In the genomic region with DNA sequence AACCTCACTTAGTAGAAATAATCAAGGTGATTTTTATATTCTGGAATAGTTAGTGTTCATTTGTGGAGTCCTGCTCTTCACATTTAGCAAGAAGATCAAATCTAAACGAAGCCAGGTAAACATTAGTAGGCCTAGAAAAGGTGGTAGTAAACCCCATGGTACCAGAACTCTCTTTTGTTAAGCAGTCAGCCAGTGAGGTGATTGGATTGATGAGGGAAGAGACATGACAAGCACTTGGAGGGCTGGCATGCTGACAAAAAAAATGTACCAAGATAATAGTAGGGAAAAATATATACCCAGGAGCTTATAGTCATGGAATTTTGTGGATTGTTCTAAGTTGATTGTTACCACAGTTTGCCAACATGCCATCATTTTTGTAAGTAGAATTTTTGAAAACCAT, we compare ENCODE assay signal across 16 cellular contexts.
DNase-seq lines count a peak whose midpoint lies in the region; ATAC-seq and TF ChIP-seq lines count a peak whose summit lies in the region.
"Had no signal": no experiment of that assay in that cellular context is flagged by ENCODE, and none has a peak within 500 bp of the region (broad histone marks: within the 10 kb centered on the region; RNA-seq: fewer than 3 reads in every experiment).

No MANE protein-coding gene starts in this region.

- H3K4me3 ChIP-seq in PC-9, result no peak overlapping the region
- H3K4me3 ChIP-seq: ascending aorta, K562, tibial artery had no signal

- POLR2A ChIA-PET in PC-9 (lab: Charles Lee; ENCODE audit: unreplicated experiment), result no interaction called here
- POLR2A ChIA-PET in CD4-positive, alpha-beta T cell (lab: Charles Lee), result no interaction called here

- H2AFZ ChIP-seq in PC-9, result 0 out of 2 replicates have a peak overlapping the region, but pooled peaks have one; percentile 15

- H3K27ac ChIP-seq in PC-9, result no peak overlapping the region
- H3K27ac ChIP-seq in caudate nucleus (ENCODE audit: low read depth, low read length), result no peak overlapping the region
- no peak overlapping the region for H3K27ac ChIP-seq in CD4-positive, alpha-beta T cell (ENCODE audit: low read depth, low read length)
- H3K27ac ChIP-seq: ascending aorta, tibial artery had no signal

- CTCF ChIA-PET in PC-9 (lab: Charles Lee), result no interaction called here
- CTCF ChIA-PET in CD4-positive, alpha-beta T cell (lab: Charles Lee), result no interaction called here

- peak overlapping the region; percentile 35 for H3K4me3 Mint-ChIP-seq in HFFc6
- no peak overlapping the region for H3K4me3 Mint-ChIP-seq in osteocyte (ENCODE audit: unreplicated experiment)
- no peak overlapping the region for H3K4me3 Mint-ChIP-seq in activated T-helper 1 cell treated with anti-CD3 and anti-CD28 coated beads, Interleukin-12 subunit alpha, Interleukin-12 subunit beta, Interleukin-2, Interleukin-4 antibody, amounts not matched to agents 30 ng/mL and 10 ng/mL and 1 ng/mL, durations not matched to agents 14 hours and 24 hours and 36 hours
- H3K4me3 Mint-ChIP-seq in CD4-positive, alpha-beta T cell, result no peak overlapping the region
- H3K4me3 Mint-ChIP-seq: effector memory CD8-positive, alpha-beta T cell had no signal

- H3K9me3 Mint-ChIP-seq in HFFc6, result no peaks in the 10 kb centered on the region; the same call in 1 of the 2 replicates
- no peaks in the 10 kb centered on the region for H3K9me3 Mint-ChIP-seq in osteocyte (ENCODE audit: unreplicated experiment)
- H3K9me3 Mint-ChIP-seq in activated T-helper 1 cell treated with anti-CD3 and anti-CD28 coated beads, Interleukin-12 subunit alpha, Interleukin-12 subunit beta, Interleukin-2, Interleukin-4 antibody, amounts not matched to agents 30 ng/mL and 10 ng/mL and 1 ng/mL, durations not matched to agents 14 hours and 24 hours and 36 hours, result no peaks in the 10 kb centered on the region
- H3K9me3 Mint-ChIP-seq in CD4-positive, alpha-beta T cell, result no peaks in the 10 kb centered on the region
- H3K9me3 Mint-ChIP-seq: effector memory CD8-positive, alpha-beta T cell had no signal

- no peak for TF ChIP-seq CTCF in HFFc6 (IDR thresholded peaks at IDR 0.05)
- TF ChIP-seq CTCF in PC-9 (conservative IDR thresholded peaks at IDR 0.05), result no peak
- no peak for TF ChIP-seq CTCF in osteocyte (IDR thresholded peaks at IDR 0.05)
- TF ChIP-seq CTCF in CD4-positive, alpha-beta T cell (IDR thresholded peaks at IDR 0.05), result no peak

- H3K79me2 ChIP-seq in PC-9 (ENCODE audit: low read depth), result no peaks in the 10 kb centered on the region

- H3K27me3 Mint-ChIP-seq in HFFc6 (ENCODE audit: insufficient read depth) (0 out of 2 replicates have a peak, but pooled peaks cover 2% of the 10 kb centered on the region), osteocyte (ENCODE audit: unreplicated experiment) (no peaks in the 10 kb centered on the region)
- H3K27me3 Mint-ChIP-seq in activated T-helper 1 cell treated with anti-CD3 and anti-CD28 coated beads, Interleukin-12 subunit alpha, Interleukin-12 subunit beta, Interleukin-2, Interleukin-4 antibody, amounts not matched to agents 30 ng/mL and 10 ng/mL and 1 ng/mL, durations not matched to agents 14 hours and 24 hours and 36 hours (ENCODE audit: insufficient read depth), result peaks cover 6% of the 10 kb centered on the region
- peaks cover 4% of the 10 kb centered on the region for H3K27me3 Mint-ChIP-seq in CD4-positive, alpha-beta T cell
- H3K27me3 Mint-ChIP-seq: effector memory CD8-positive, alpha-beta T cell had no signal

- intact Hi-C loops in PC-9 (cut with micrococcal nuclease; ENCODE audit: unreplicated experiment), result loop anchor here (1.0 kb wide), 1 partner anchor 27 kb away; no protein-coding TSS in a partner anchor
- intact Hi-C loops in activated T-helper 1 cell treated with anti-CD3 and anti-CD28 coated beads, Interleukin-12 subunit alpha, Interleukin-12 subunit beta, Interleukin-2, Interleukin-4 antibody, amounts not matched to agents 30 ng/mL and 10 ng/mL and 1 ng/mL, durations not matched to agents 14 hours and 24 hours and 36 hours (cut with micrococcal nuclease), result no loop called here
- intact Hi-C loops in CD4-positive, alpha-beta T cell (cut with DNase I, micrococcal nuclease), result no loop called here

- H3K4me1 Mint-ChIP-seq in HFFc6 (ENCODE audit: low read depth) (peaks cover 18% of the 10 kb centered on the region), osteocyte (ENCODE audit: unreplicated experiment) (peaks cover 20% of the 10 kb centered on the region)
- no peaks in the 10 kb centered on the region for H3K4me1 Mint-ChIP-seq in activated T-helper 1 cell treated with anti-CD3 and anti-CD28 coated beads, Interleukin-12 subunit alpha, Interleukin-12 subunit beta, Interleukin-2, Interleukin-4 antibody, amounts not matched to agents 30 ng/mL and 10 ng/mL and 1 ng/mL, durations not matched to agents 14 hours and 24 hours and 36 hours (ENCODE audit: low read depth)
- no peaks in the 10 kb centered on the region for H3K4me1 Mint-ChIP-seq in CD4-positive, alpha-beta T cell (ENCODE audit: low read depth)

- H3K36me3 ChIP-seq in PC-9 (ENCODE audit: low read depth), result no peaks in the 10 kb centered on the region
- H3K36me3 ChIP-seq: ascending aorta, tibial artery had no signal

- ATAC-seq in CD4-positive, alpha-beta T cell (ENCODE audit: poor library complexity), result no peak
- ATAC-seq: effector memory CD8-positive, alpha-beta T cell; K562; left colon had no signal

- H3K4me1 ChIP-seq in PC-9 (replicated peaks; ENCODE audit: insufficient read depth), result no peaks in the 10 kb centered on the region
- H3K4me1 ChIP-seq: ascending aorta had no signal

- no peak overlapping the region for H3K27ac Mint-ChIP-seq in HFFc6
- H3K27ac Mint-ChIP-seq in osteocyte (ENCODE audit: unreplicated experiment), result peak overlapping the region; percentile 23
- no peak overlapping the region for H3K27ac Mint-ChIP-seq in activated T-helper 1 cell treated with anti-CD3 and anti-CD28 coated beads, Interleukin-12 subunit alpha, Interleukin-12 subunit beta, Interleukin-2, Interleukin-4 antibody, amounts not matched to agents 30 ng/mL and 10 ng/mL and 1 ng/mL, durations not matched to agents 14 hours and 24 hours and 36 hours
- no peak overlapping the region for H3K27ac Mint-ChIP-seq in CD4-positive, alpha-beta T cell
- H3K27ac Mint-ChIP-seq: effector memory CD8-positive, alpha-beta T cell had no signal

- H3K36me3 Mint-ChIP-seq in HFFc6 (ENCODE audit: low read depth) (no peaks in the 10 kb centered on the region), osteocyte (ENCODE audit: unreplicated experiment) (no peaks in the 10 kb centered on the region)
- no peaks in the 10 kb centered on the region for H3K36me3 Mint-ChIP-seq in activated T-helper 1 cell treated with anti-CD3 and anti-CD28 coated beads, Interleukin-12 subunit alpha, Interleukin-12 subunit beta, Interleukin-2, Interleukin-4 antibody, amounts not matched to agents 30 ng/mL and 10 ng/mL and 1 ng/mL, durations not matched to agents 14 hours and 24 hours and 36 hours (ENCODE audit: low read depth)
- H3K36me3 Mint-ChIP-seq in CD4-positive, alpha-beta T cell (ENCODE audit: low read depth), result no peaks in the 10 kb centered on the region

- no peaks in the 10 kb centered on the region for H3K27me3 ChIP-seq in PC-9 (ENCODE audit: insufficient read depth, low read depth)
- no peaks in the 10 kb centered on the region for H3K27me3 ChIP-seq in CD4-positive, alpha-beta T cell (ENCODE audit: control insufficient read depth, insufficient read depth, low read length)
- H3K27me3 ChIP-seq: ascending aorta, tibial artery had no signal

- H3K9me3 ChIP-seq in PC-9 (ENCODE audit: insufficient read depth, low read depth), result no peaks in the 10 kb centered on the region
- no peaks in the 10 kb centered on the region for H3K9me3 ChIP-seq in CD4-positive, alpha-beta T cell (ENCODE audit: control insufficient read depth, low read length)
- H3K9me3 ChIP-seq: ascending aorta, tibial artery had no signal

- DNase-seq in HFFc6 (no peak), PC-9 (no peak), fibroblast of peridontal ligament (ENCODE audit: extremely low read depth) (peak; percentile 11), osteocyte (ENCODE audit: extremely low spot score, unreplicated experiment) (no peak), caudate nucleus (lab: John Stamatoyannopoulos, UW) (no peak), middle frontal gyrus (ENCODE audit: extremely low spot score, low spot score) (no peak)
- no peak for DNase-seq in activated T-helper 1 cell treated with anti-CD3 and anti-CD28 coated beads, Interleukin-12 subunit alpha, Interleukin-12 subunit beta, Interleukin-2, Interleukin-4 antibody, amounts not matched to agents 30 ng/mL and 10 ng/mL and 1 ng/mL, durations not matched to agents 14 hours and 24 hours and 36 hours (ENCODE audit: low spot score)
- DNase-seq in CD4-positive, alpha-beta T cell, result no peak
- DNase-seq: activated CD4-positive, alpha-beta T cell treated with anti-CD3 and anti-CD28 coated beads, Interleukin-2, amount 50 U/mL, for 1 hour; effector memory CD8-positive, alpha-beta T cell; glutamatergic neuron; left colon; occipital lobe; tibial artery had no signal

- no peaks in the 10 kb centered on the region for H3F3A ChIP-seq in PC-9 (ENCODE audit: insufficient read depth, low read depth)

- H3K4me2 ChIP-seq in PC-9, result no peak overlapping the region

- BruUV-seq in PC-9 (replicated peaks; lab: Mats Ljungman, UMichigan), result no TSS peak

- H4K20me1 ChIP-seq in PC-9 (ENCODE audit: insufficient read depth), result no peaks in the 10 kb centered on the region

- no peaks in the 10 kb centered on the region for H3K9me2 ChIP-seq in PC-9 (ENCODE audit: insufficient read depth)
